In the genomic region with DNA sequence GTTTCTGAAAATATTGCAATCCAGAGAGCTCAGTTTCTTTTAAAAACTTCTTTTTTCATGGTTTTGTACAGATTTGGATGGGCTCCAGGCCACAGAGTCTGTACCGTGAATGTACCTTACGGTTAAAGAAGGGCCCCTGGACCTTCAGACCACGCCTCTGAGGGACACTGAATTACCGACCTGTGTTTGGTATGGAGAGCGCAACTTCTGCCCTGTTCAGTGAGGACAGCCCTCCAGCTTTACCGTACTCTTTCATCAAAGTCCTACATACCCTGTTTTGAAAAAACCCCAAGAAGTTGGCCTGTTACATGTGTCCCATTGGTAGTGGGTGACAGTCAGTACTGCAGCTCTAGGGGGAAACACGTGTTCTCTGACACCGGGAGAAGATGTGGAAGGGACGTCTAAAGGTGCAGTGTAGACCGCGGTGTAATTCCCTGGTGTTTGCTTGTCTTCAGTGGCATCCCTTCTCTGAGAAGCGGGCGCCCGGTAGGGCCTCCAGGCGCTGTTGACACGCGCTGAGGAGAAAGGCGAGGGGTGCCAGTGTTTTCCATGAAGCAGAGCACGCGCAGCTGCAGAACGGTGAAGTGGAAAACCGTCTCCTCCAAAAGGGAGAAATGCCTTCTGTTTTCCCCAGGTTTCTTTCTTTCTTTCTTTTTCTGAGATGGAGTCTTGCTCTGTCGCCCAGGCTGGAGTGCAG, we compare ENCODE assay signal across 8 cellular contexts. TPM values are rescaled to one million over a fixed set of nuclear protein-coding genes. Genes with fewer than 3 reads are reported as not detected.
A peak's percentile ranks its signal among the peaks of the same experiment; 100 is the strongest.
DNase-seq lines count a peak whose midpoint lies in the region; ATAC-seq and TF ChIP-seq lines count a peak whose summit lies in the region.

No MANE protein-coding gene starts in this region.

- ATAC-seq in GM19395 (IDR thresholded peaks at IDR 0.05; ENCODE audit: unreplicated experiment) (peak; percentile 1), HG02852 (IDR thresholded peaks at IDR 0.05; ENCODE audit: unreplicated experiment) (no peak), HG03565 (IDR thresholded peaks at IDR 0.05; ENCODE audit: unreplicated experiment) (no peak), HG03521 (IDR thresholded peaks at IDR 0.05; ENCODE audit: unreplicated experiment) (no peak)

- TF ChIP-seq CTCF in Loucy (conservative IDR thresholded peaks at IDR 0.05; ENCODE audit: low read length) = no peak

- H3K4me2 ChIP-seq in Loucy (ENCODE audit: low read depth, low read length, poor library complexity, severe bottlenecking) (peak overlapping the region; percentile 99), skeletal muscle satellite cell (ENCODE audit: low read length) (peak overlapping the region; percentile 65)

- DNase-seq in NCI-H2107 (lab: John Stamatoyannopoulos, UW) = no peak

- H3K9ac ChIP-seq in Loucy (ENCODE audit: low read depth, low read length, poor library complexity, severe bottlenecking) (peak overlapping the region; percentile 79), duodenal mucosa (ENCODE audit: low read depth in 1 of 2, low read length in 2 of 2) (peak overlapping the region in 1 of 2 donors; percentile 10), skeletal muscle satellite cell (ENCODE audit: low read depth, low read length) (peak overlapping the region; percentile 59)

- H2AFZ ChIP-seq in Loucy (ENCODE audit: low read length) = no peak overlapping the region

- H3K36me3 ChIP-seq in Loucy (ENCODE audit: insufficient read depth, low read length) (no peaks in the 10 kb centered on the region), duodenal mucosa (ENCODE audit: control insufficient read depth in 1 of 2, insufficient read depth in 2 of 2, low read length in 2 of 2) (peaks cover 0 to 4% of the 10 kb centered on the region in 2 donors), skeletal muscle satellite cell (ENCODE audit: insufficient read depth, low read length) (peaks cover 19% of the 10 kb centered on the region)

- peaks cover 46% of the 10 kb centered on the region for H4K20me1 ChIP-seq in Loucy (ENCODE audit: insufficient read depth, low read length, poor library complexity, severe bottlenecking)

- H3K27me3 ChIP-seq in Loucy (ENCODE audit: insufficient read depth, low read length, poor library complexity, severe bottlenecking) (no peaks in the 10 kb centered on the region), duodenal mucosa (ENCODE audit: control insufficient read depth in 1 of 2, insufficient read depth in 2 of 2, low read length in 2 of 2) (no peaks in the 10 kb centered on the region), skeletal muscle satellite cell (ENCODE audit: control insufficient read depth, insufficient read depth, low read length) (no peaks in the 10 kb centered on the region)

- H3K4me3 ChIP-seq in Loucy (ENCODE audit: low read length, poor library complexity, severe bottlenecking) (peak overlapping the region; percentile 95), duodenal mucosa (ENCODE audit: low read depth in 1 of 2, low read length in 2 of 2) (no peak overlapping the region), skeletal muscle satellite cell (ENCODE audit: low read length) (peak overlapping the region; percentile 29)

- peak overlapping the region; percentile 53 for H3K27ac ChIP-seq in duodenal mucosa (ENCODE audit: low read depth, low read length)

- peaks cover 93% of the 10 kb centered on the region for H3K79me2 ChIP-seq in Loucy (ENCODE audit: insufficient read depth, low read length)

- H3K4me1 ChIP-seq in Loucy (ENCODE audit: insufficient read depth, low read length, poor library complexity, severe bottlenecking) (peaks cover 74% of the 10 kb centered on the region), duodenal mucosa (ENCODE audit: control insufficient read depth in 1 of 2, insufficient read depth in 2 of 2, low read length in 2 of 2) (peaks cover 58 to 64% of the 10 kb centered on the region in 2 donors), skeletal muscle satellite cell (ENCODE audit: control insufficient read depth, insufficient read depth, low read length) (peaks cover 55% of the 10 kb centered on the region)

- no peaks in the 10 kb centered on the region for H3K9me2 ChIP-seq in Loucy (replicated peaks; ENCODE audit: low read depth, low read length)

- H3K9me3 ChIP-seq in Loucy (ENCODE audit: insufficient read depth, low read depth, low read length) (no peaks in the 10 kb centered on the region), duodenal mucosa (ENCODE audit: control insufficient read depth in 1 of 2, low read length in 2 of 2) (no peaks in the 10 kb centered on the region), skeletal muscle satellite cell (replicated peaks; ENCODE audit: low read length) (no peaks in the 10 kb centered on the region)

- H3F3A ChIP-seq in Loucy (ENCODE audit: low read depth) = peaks cover 21% of the 10 kb centered on the region

RNA-seq across cellular contexts. Expression of gene PGS1, which starts 6.2 kb away (rescaled TPM):
- total RNA-seq in skeletal muscle satellite cell (2012; rRNA removed) = 24.6 and 25.8 TPM in 2 replicates

RNA-seq across cellular contexts. Expression of gene SOCS3, which starts 24.8 kb away (rescaled TPM):
- 52.0 and 93.5 TPM in 2 replicates for total RNA-seq in skeletal muscle satellite cell (2012; rRNA removed)

Comparison
In these comparisons a context has a peak if more than half of its experiments do, and no peak if none do; other contexts are left out.
1. H3K4me3 ChIP-seq: peak in Loucy (single experiment) and skeletal muscle satellite cell (single experiment); none in duodenal mucosa (0 of 2).